1 cellular context compared by ENCODE assay signal in genomic region chr3:126540342-126540849, GRCh38.
TF ChIP-seq lines count a peak whose summit lies in the region.

No MANE protein-coding gene starts in this region.

TF ChIP-seq in K562, 482 proteins besides CTCF, POLR2A, EP300 and RAD21 (continued from another document and continues in another):
- TF ChIP-seq ZNF592 (IDR thresholded peaks at IDR 0.05) (peak; percentile 83), SETDB1 (IDR thresholded peaks at IDR 0.05; ENCODE audit: low read length) (no peak), ESRRA (IDR thresholded peaks at IDR 0.05; ENCODE audit: borderline replicate concordance, low read depth) (no peak), E2F5 (CRISPR knock-in tag; IDR thresholded peaks at IDR 0.05) (no peak), TRIM28 (IDR thresholded peaks at IDR 0.05) (no peak), GABPA (tag; conservative IDR thresholded peaks at IDR 0.05; ENCODE audit: low read depth) (no peak), ZNF197 (CRISPR knock-in tag; IDR thresholded peaks at IDR 0.05; ENCODE audit: low read depth) (no peak), ZNF41 (CRISPR knock-in tag; conservative IDR thresholded peaks at IDR 0.05) (no peak), GABPB2 (CRISPR knock-in tag; conservative IDR thresholded peaks at IDR 0.05) (no peak), GATAD2B (IDR thresholded peaks at IDR 0.05; ENCODE audit: borderline replicate concordance) (no peak), CBX3 (IDR thresholded peaks at IDR 0.05; ENCODE audit: borderline replicate concordance in 1 of 2, low read length in 2 of 2) (peak in 1 of 2 experiments; percentile 75; a peak in 1 of 3 replicates), ZNF584 (CRISPR knock-in tag; IDR thresholded peaks at IDR 0.05; ENCODE audit: low read depth) (no peak), PCBP2 (IDR thresholded peaks at IDR 0.05; ENCODE audit: low read depth, low read length, poor library complexity, severe bottlenecking) (no peak), SLC30A9 (CRISPR knock-in tag; IDR thresholded peaks at IDR 0.05) (no peak), KLF1 (tag; IDR thresholded peaks at IDR 0.05) (no peak), ZNF785 (CRISPR knock-in tag; IDR thresholded peaks at IDR 0.05) (no peak), TFAM (CRISPR knock-in tag; conservative IDR thresholded peaks at IDR 0.05) (no peak), TCFL5 (CRISPR knock-in tag; conservative IDR thresholded peaks at IDR 0.05) (no peak), NUFIP1 (IDR thresholded peaks at IDR 0.05; ENCODE audit: partially characterized antibody) (no peak), CGGBP1 (CRISPR knock-in tag; IDR thresholded peaks at IDR 0.05) (no peak), RFX5 (IDR thresholded peaks at IDR 0.05; ENCODE audit: low read depth, low read length) (no peak), KLF6 (CRISPR knock-in tag; IDR thresholded peaks at IDR 0.05; ENCODE audit: borderline replicate concordance) (no peak), NR2F6 (CRISPR knock-in tag; IDR thresholded peaks at IDR 0.05) (no peak), BRD4 (IDR thresholded peaks at IDR 0.05) (no peak), IRF1 (CRISPR knock-in tag; IDR thresholded peaks at IDR 0.05; ENCODE audit: borderline replicate concordance) (no peak), ARID4B (CRISPR knock-in tag; IDR thresholded peaks at IDR 0.05) (no peak), SMAD2 (IDR thresholded peaks at IDR 0.05; ENCODE audit: low read depth, low read length) (no peak), GTF2B (IDR thresholded peaks at IDR 0.05; ENCODE audit: extremely low read depth, insufficient read length) (no peak), C11orf30 (IDR thresholded peaks at IDR 0.05; ENCODE audit: low read depth) (peak; percentile 97), NFYB (IDR thresholded peaks at IDR 0.05; ENCODE audit: extremely low read depth, insufficient read length) (no peak), RCOR1 (IDR thresholded peaks at IDR 0.05; ENCODE audit: borderline replicate concordance in 1 of 2, low read depth in 2 of 2, low read length in 2 of 2) (no peak), HMGN3 (IDR thresholded peaks at IDR 0.05; ENCODE audit: borderline replicate concordance, extremely low read depth, insufficient read length, low read depth, low read length) (no peak), CBX8 (IDR thresholded peaks at IDR 0.05; ENCODE audit: borderline replicate concordance, extremely low read depth, low read depth, low read length, poor library complexity, severe bottlenecking) (no peak), ZNF707 (CRISPR knock-in tag; conservative IDR thresholded peaks at IDR 0.05) (no peak), FOXJ3 (CRISPR knock-in tag; IDR thresholded peaks at IDR 0.05) (no peak), TCF7L2 (IDR thresholded peaks at IDR 0.05; ENCODE audit: low read depth, low read length) (no peak), ZNF449 (CRISPR knock-in tag; IDR thresholded peaks at IDR 0.05) (no peak), SMARCE1 (IDR thresholded peaks at IDR 0.05) (peak; percentile 52; the same call in 1 of the 2 replicates), ERF (CRISPR knock-in tag; IDR thresholded peaks at IDR 0.05) (no peak), ZNF263 (CRISPR knock-in tag; IDR thresholded peaks at IDR 0.05; ENCODE audit: borderline replicate concordance) (no peak), ZSCAN32 (CRISPR knock-in tag; IDR thresholded peaks at IDR 0.05) (no peak), NCOA1 (IDR thresholded peaks at IDR 0.05; ENCODE audit: low read depth) (no peak), RERE (CRISPR knock-in tag; IDR thresholded peaks at IDR 0.05; ENCODE audit: borderline replicate concordance) (no peak), MNT (conservative IDR thresholded peaks at IDR 0.05) (0 out of 4 replicates have a peak, but pooled peaks of 1 of the 2 experiments have one; percentile 19), KDM4B (IDR thresholded peaks at IDR 0.05; ENCODE audit: borderline replicate concordance in 2 of 2, low read depth in 1 of 2) (no peak), ZNF121 (CRISPR knock-in tag; conservative IDR thresholded peaks at IDR 0.05) (peak; percentile 19; the same call in 1 of the 2 replicates), TBL1XR1 (IDR thresholded peaks at IDR 0.05; ENCODE audit: low read length in 2 of 2) (no peak)
